In the genomic region with DNA sequence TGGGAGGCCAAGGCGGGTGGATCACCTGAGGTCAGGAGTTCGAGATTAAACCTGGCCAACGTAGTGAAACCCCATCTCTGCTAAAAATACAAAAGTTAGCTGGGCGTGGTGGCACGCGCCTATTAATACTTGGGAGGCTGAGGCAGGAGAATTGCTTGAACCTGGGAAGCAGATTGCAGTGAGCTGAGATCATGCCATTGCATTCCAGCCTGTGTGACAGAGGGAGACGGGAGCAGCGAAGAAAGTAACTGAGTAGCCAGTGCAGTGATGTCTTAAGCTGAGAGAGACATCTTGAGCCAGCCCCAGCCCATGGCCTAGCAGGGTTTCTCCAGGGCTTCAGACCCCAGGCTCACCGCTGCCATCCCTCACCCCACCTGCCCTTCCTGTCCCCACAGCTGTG, we compare ENCODE assay signal across 24 cellular contexts. TPM values are rescaled to one million over a fixed set of nuclear protein-coding genes. Genes with fewer than 3 reads are reported as not detected.
DNase-seq lines count a peak whose midpoint lies in the region; ATAC-seq, FAIRE-seq and TF ChIP-seq lines count a peak whose summit lies in the region.
"Had no signal": no experiment of that assay in that cellular context is flagged by ENCODE, and none has a peak within 500 bp of the region (broad histone marks: within the 10 kb centered on the region; RNA-seq: fewer than 3 reads in every experiment).

No MANE protein-coding gene starts in this region.

- H3K4me3 ChIP-seq in AG10803 (ENCODE audit: low read length) (no peak overlapping the region), K562 (no peak overlapping the region), mesenchymal stem cell (ENCODE audit: insufficient read depth in 1 of 2, low read depth in 1 of 2, low read length in 2 of 2) (no peak overlapping the region), suprapubic skin (no peak overlapping the region)
- H3K4me3 ChIP-seq: A549 had no signal

- H4K91ac ChIP-seq in mesenchymal stem cell (ENCODE audit: low read length) = no peak overlapping the region

- H3K18ac ChIP-seq in mesenchymal stem cell (ENCODE audit: low read depth in 1 of 2, low read length in 2 of 2) = no peak overlapping the region

- FAIRE-seq in K562 (lab: Jason Lieb, UNC) = no peak
- FAIRE-seq: A549, GM19239 had no signal

- in situ Hi-C loops in K562 (cut with MboI) = no loop called here

- TF ChIP-seq POLR2A in K562 (conservative IDR thresholded peaks at IDR 0.05) (no peak), suprapubic skin (IDR thresholded peaks at IDR 0.05) (no peak)

- TF ChIP-seq EP300 in K562 (IDR thresholded peaks at IDR 0.05; ENCODE audit: low read length) (no peak), suprapubic skin (IDR thresholded peaks at IDR 0.05) (no peak)

- H2BK15ac ChIP-seq in mesenchymal stem cell (ENCODE audit: low read depth, poor library complexity, severe bottlenecking) = no peak overlapping the region

- H2AFZ ChIP-seq in K562 (ENCODE audit: low read depth, low read length) = no peak overlapping the region
- H2AFZ ChIP-seq in mesenchymal stem cell (ENCODE audit: low read depth, low read length) = no peak overlapping the region

- no peaks in the 10 kb centered on the region for H3K79me1 ChIP-seq in mesenchymal stem cell (replicated peaks; ENCODE audit: low read length, poor library complexity, severe bottlenecking)

- peaks cover 17% of the 10 kb centered on the region for H4K20me1 ChIP-seq in K562 (replicated peaks; ENCODE audit: control insufficient read depth, insufficient read depth, low read length)

- no peaks in the 10 kb centered on the region for H3K79me2 ChIP-seq in K562 (ENCODE audit: control insufficient read depth, insufficient read depth, low read length)

- intact Hi-C loops in K562 (cut with micrococcal nuclease) = no loop called here

- no peak overlapping the region for H2BK5ac ChIP-seq in mesenchymal stem cell (ENCODE audit: low read depth, low read length, poor library complexity, severe bottlenecking)

- no peak overlapping the region for H3K4ac ChIP-seq in mesenchymal stem cell (ENCODE audit: low read depth in 1 of 2, low read length in 2 of 2)

- peak; percentile 31 for DNase-seq in AG10803 (ENCODE audit: low read depth)
- DNase-seq in EL = peak; percentile 41
- no peak for DNase-seq in K562 (ENCODE audit: extremely low read depth in 1 of 4, low spot score in 3 of 4)
- no peak for DNase-seq in mesenchymal stem cell
- no peak for DNase-seq in stimulated activated CD4-positive, alpha-beta T cell treated with anti-CD3 and anti-CD28 coated beads, Interleukin-4, amount 100 ng/mL, for 24 hours
- DNase-seq in inferior parietal cortex (ENCODE audit: extremely low spot score) = no peak
- DNase-seq in suprapubic skin (ENCODE audit: low spot score in 2 of 2) = no peak
- no peak for DNase-seq in GOT3 (lab: John Stamatoyannopoulos, UW)
- DNase-seq: DMS 273 treated with DMSO at 0.1 percent for 48 hours, DMS79 treated with DMSO at 0.1 percent for 48 hours, H7, Karpas-422, NCI-H1092, NCI-H1417 treated with DMSO at 0.1 percent for 48 hours, NCI-H1694 treated with DMSO at 0.1 percent for 48 hours, NCI-H2081, NCI-H2227 treated with DMSO at 0.1 percent for 48 hours, NCI-H526 treated with DMSO at 0.1 percent for 48 hours, RPMI8226, SHP77 had no signal

- H3K27me3 ChIP-seq in K562 (ENCODE audit: control insufficient read depth in 2 of 2, insufficient read depth in 2 of 2, low read length in 2 of 2) (peaks cover 4 to 41% of the 10 kb centered on the region in 2 experiments; a peak in 3 of 5 replicates), mesenchymal stem cell (ENCODE audit: control insufficient read depth in 1 of 2, insufficient read depth in 1 of 2, low read length in 2 of 2) (peaks cover 17 to 38% of the 10 kb centered on the region in 2 experiments), suprapubic skin (no peaks in the 10 kb centered on the region)

- H3K9me3 ChIP-seq in K562 (replicated peaks; ENCODE audit: control insufficient read depth, insufficient read depth, low read depth, low read length) (no peaks in the 10 kb centered on the region), mesenchymal stem cell (ENCODE audit: control insufficient read depth, low read length) (no peaks in the 10 kb centered on the region), suprapubic skin (no peaks in the 10 kb centered on the region)
- H3K9me3 ChIP-seq: A549 had no signal

- no peak overlapping the region for H3K4me2 ChIP-seq in K562 (ENCODE audit: insufficient read depth, low read length)
- no peak overlapping the region for H3K4me2 ChIP-seq in mesenchymal stem cell (ENCODE audit: low read length, poor library complexity, severe bottlenecking)
- H3K4me2 ChIP-seq: A549 had no signal

- CTCF ChIA-PET in K562 (lab: Yijun Ruan, JAX; ENCODE audit: low intra/inter-chr PET ratio) = no interaction called here

- POLR2A ChIA-PET in K562 (lab: Yijun Ruan, JAX) = interaction anchor here (0.5 to 2.1 kb wide), 8 partner anchors 9 to 126 kb away, joined by 3 to 8 read pairs (median 4); partner anchors contain the start of gene SMIM5

- no peak overlapping the region for H2BK120ac ChIP-seq in mesenchymal stem cell (ENCODE audit: low read depth, low read length)

- BruUV-seq in K562 (replicated peaks; lab: Mats Ljungman, UMichigan) = no TSS peak

- H3K23ac ChIP-seq in mesenchymal stem cell (ENCODE audit: low read length in 2 of 2) = no peak overlapping the region

- no peak for TF ChIP-seq RAD21 in K562 (CRISPR knock-in tag; conservative IDR thresholded peaks at IDR 0.05 in 1 of 2, IDR thresholded peaks at IDR 0.05 in 1 of 2)

- TF ChIP-seq CTCF in AG10803 (conservative IDR thresholded peaks at IDR 0.05; ENCODE audit: low read length) (no peak), K562 (IDR thresholded peaks at IDR 0.05 in 2 of 3, conservative IDR thresholded peaks at IDR 0.05 in 1 of 3; ENCODE audit: insufficient read depth in 2 of 3, low read depth in 1 of 3, low read length in 3 of 3) (no peak), suprapubic skin (IDR thresholded peaks at IDR 0.05) (no peak)

- H2AK5ac ChIP-seq in mesenchymal stem cell (ENCODE audit: low read length, severe bottlenecking) = peak overlapping the region; percentile 4

- no peaks in the 10 kb centered on the region for H3K9me1 ChIP-seq in K562 (ENCODE audit: control insufficient read depth, insufficient read depth, low read length)

- H2BK12ac ChIP-seq in mesenchymal stem cell (ENCODE audit: low read length in 2 of 2) = no peak overlapping the region

- no peak overlapping the region for H3K9ac ChIP-seq in K562 (ENCODE audit: insufficient read depth in 1 of 2, low read depth in 2 of 2, low read length in 2 of 2)
- no peak overlapping the region for H3K9ac ChIP-seq in mesenchymal stem cell (ENCODE audit: low read length)

- no peak overlapping the region for H3K14ac ChIP-seq in mesenchymal stem cell (ENCODE audit: low read length in 2 of 2)

- H3K27ac ChIP-seq in K562 (ENCODE audit: extremely low read depth, low read depth, low read length) = no peak overlapping the region
- H3K27ac ChIP-seq in mesenchymal stem cell (ENCODE audit: low read length, poor library complexity, severe bottlenecking) = no peak overlapping the region
- H3K27ac ChIP-seq in suprapubic skin = no peak overlapping the region
- H3K27ac ChIP-seq: A549, C4-2B had no signal

- ATAC-seq in K562 = no peak
- ATAC-seq: A549; CD8-positive, alpha-beta T cell had no signal

- 33% methylated on average over 9 of the region's 9 CpGs for WGBS in K562 (ENCODE audit: insufficient coverage, low coverage, missing lambda C conversion rate)
- 84% methylated on average over 8 of the region's 9 CpGs for WGBS in mesenchymal stem cell
- WGBS in suprapubic skin = 85% methylated on average over 9 of the region's 9 CpGs

- H3K36me3 ChIP-seq in K562 (ENCODE audit: control insufficient read depth, insufficient read depth, low read length) (no peaks in the 10 kb centered on the region), mesenchymal stem cell (ENCODE audit: control insufficient read depth in 1 of 2, insufficient read depth in 2 of 2, low read depth in 1 of 2, low read length in 2 of 2) (peaks cover 0 to 15% of the 10 kb centered on the region in 2 experiments), suprapubic skin (peaks cover 59% of the 10 kb centered on the region)

- H4K8ac ChIP-seq in mesenchymal stem cell (ENCODE audit: low read length) = no peak overlapping the region

- H3K4me1 ChIP-seq in K562 (replicated peaks in 1 of 2; ENCODE audit: control insufficient read depth in 2 of 2, insufficient read depth in 2 of 2, low read length in 2 of 2) (peaks cover 5 to 77% of the 10 kb centered on the region in 2 experiments; a peak in 4 of 5 replicates), mesenchymal stem cell (ENCODE audit: control insufficient read depth, insufficient read depth, low read depth, low read length) (peaks cover 17% of the 10 kb centered on the region), suprapubic skin (no peaks in the 10 kb centered on the region)
- H3K4me1 ChIP-seq: A549 had no signal

RNA-seq across cellular contexts. Expression of gene SMIM5, which starts 9.8 kb away (rescaled TPM):
- 0.16 TPM in 1 of 2 replicates, not detected in the other for total RNA-seq in K562 (2011; cell fraction: chromatin; rRNA removed; ENCODE audit: low replicate concordance)
- 0.13 TPM in 1 of 2 replicates, not detected in the other for total RNA-seq in K562 (2011; cell fraction: nucleolus; rRNA removed)
- not detected in 2 replicates for total RNA-seq in K562 (2011; cell fraction: nucleoplasm; rRNA removed)
- not detected in 2 replicates for total RNA-seq in K562 (2014; rRNA removed)
- total RNA-seq in K562 (2014; rRNA removed; fragmentation: Illumina TruSeq; extraction: Trizol) = not detected in 2 replicates
- not detected in 2 replicates for total RNA-seq in K562 (2015; rRNA removed; fragmentation: Illumina TruSeq; extraction: Trizol)
- not detected in 2 replicates for total RNA-seq in K562 (2021)
- polyA plus RNA-seq in K562 (2011; rRNA removed) = not detected in 2 replicates
- 0.04 TPM in 1 of 2 replicates, not detected in the other for polyA plus RNA-seq in K562 (2011; cell fraction: cytosol; rRNA removed)
- polyA plus RNA-seq in K562 (2011; cell fraction: nucleus; rRNA removed) = not detected in 2 replicates
- polyA plus RNA-seq in K562 (2012) = 0.14 and 0.17 TPM in 2 replicates
- not detected in 2 replicates for polyA plus RNA-seq in K562 (2014; fragmentation: Illumina TruSeq; extraction: Trizol)
- polyA plus RNA-seq in K562 (2014; fragmentation: Nextera tagmentation; extraction: Ambion mirVana) = not detected
- polyA plus RNA-seq in K562 (2014; rRNA removed) = 0.08 TPM in 1 of 2 replicates, not detected in the other
- polyA minus RNA-seq in K562 (2011; rRNA and poly(A)+ RNA removed) = not detected in 2 replicates
- not detected in 2 replicates for polyA minus RNA-seq in K562 (2011; cell fraction: cytosol; rRNA and poly(A)+ RNA removed)
- polyA minus RNA-seq in K562 (2011; cell fraction: nucleus; rRNA and poly(A)+ RNA removed) = not detected in 2 replicates
- 0.08 TPM for polyA plus RNA-seq in mesenchymal stem cell (2013, experiment 1 of 2)
- 0.04 TPM for polyA plus RNA-seq in mesenchymal stem cell (2013, experiment 2 of 2)
- 10 to 100 TPM in 2 of 4 donors, 1 to 10 TPM in 2; 1.7 to 11.8 (median 8.6) TPM for total RNA-seq in suprapubic skin
- total RNA-seq: H7 had no signal

RNA-seq across cellular contexts. Expression of gene MYO15B, which starts 35.8 kb away (rescaled TPM):
- 8.9 and 39.4 TPM in 2 replicates for total RNA-seq in K562 (2011; cell fraction: chromatin; rRNA removed; ENCODE audit: low replicate concordance)
- total RNA-seq in K562 (2011; cell fraction: nucleolus; rRNA removed) = 22.5 and 24.7 TPM in 2 replicates
- total RNA-seq in K562 (2011; cell fraction: nucleoplasm; rRNA removed) = 11.1 and 14.7 TPM in 2 replicates
- 0.05 and 0.24 TPM in 2 replicates for total RNA-seq in K562 (2014; rRNA removed)
- total RNA-seq in K562 (2014; rRNA removed; fragmentation: Illumina TruSeq; extraction: Trizol) = 1.2 TPM in 1 of 2 replicates, not detected in the other
- 0.83 TPM in 2 replicates for total RNA-seq in K562 (2015; rRNA removed; fragmentation: Illumina TruSeq; extraction: Trizol)
- total RNA-seq in K562 (2021) = 1.5 and 3.1 TPM in 2 replicates
- polyA plus RNA-seq in K562 (2011; rRNA removed) = 0.82 and 1.2 TPM in 2 replicates
- 0.39 and 0.49 TPM in 2 replicates for polyA plus RNA-seq in K562 (2011; cell fraction: cytosol; rRNA removed)
- 15.0 and 17.9 TPM in 2 replicates for polyA plus RNA-seq in K562 (2011; cell fraction: nucleus; rRNA removed)
- 1.2 and 10.8 TPM in 2 replicates for polyA plus RNA-seq in K562 (2012)
- 0.12 and 0.76 TPM in 2 replicates for polyA plus RNA-seq in K562 (2014; fragmentation: Illumina TruSeq; extraction: Trizol)
- not detected for polyA plus RNA-seq in K562 (2014; fragmentation: Nextera tagmentation; extraction: Ambion mirVana)
- polyA plus RNA-seq in K562 (2014; rRNA removed) = 0.98 and 1.5 TPM in 2 replicates
- polyA minus RNA-seq in K562 (2011; rRNA and poly(A)+ RNA removed) = 0.70 and 1.0 TPM in 2 replicates
- not detected in 2 replicates for polyA minus RNA-seq in K562 (2011; cell fraction: cytosol; rRNA and poly(A)+ RNA removed)
- 7.7 and 8.5 TPM in 2 replicates for polyA minus RNA-seq in K562 (2011; cell fraction: nucleus; rRNA and poly(A)+ RNA removed)
- polyA plus RNA-seq in mesenchymal stem cell (2013, experiment 1 of 2) = 2.6 TPM
- polyA plus RNA-seq in mesenchymal stem cell (2013, experiment 2 of 2) = 2.7 TPM
- total RNA-seq in suprapubic skin = 100 to 1,000 TPM in 1 of 4 donors, 10 to 100 TPM in 3; 28.4 to 126 (median 76.1) TPM

RNA-seq across cellular contexts. Expression of gene RECQL5, which starts 43.6 kb away (rescaled TPM):
- 97.0 and 197 TPM in 2 replicates for total RNA-seq in K562 (2011; cell fraction: chromatin; rRNA removed; ENCODE audit: low replicate concordance)
- 104 and 108 TPM in 2 replicates for total RNA-seq in K562 (2011; cell fraction: nucleolus; rRNA removed)
- 77.7 and 81.3 TPM in 2 replicates for total RNA-seq in K562 (2011; cell fraction: nucleoplasm; rRNA removed)
- total RNA-seq in K562 (2014; rRNA removed) (25.2 and 26.8 TPM in 2 replicates), K562 (2014; rRNA removed; fragmentation: Illumina TruSeq; extraction: Trizol) (12.3 and 14.5 TPM in 2 replicates), K562 (2015; rRNA removed; fragmentation: Illumina TruSeq; extraction: Trizol) (15.2 and 15.9 TPM in 2 replicates), K562 (2021) (34.8 and 35.7 TPM in 2 replicates), suprapubic skin (100 to 1,000 TPM in 1 of 4 donors, 10 to 100 TPM in 3; 35.3 to 129 (median 63.6) TPM)
- polyA plus RNA-seq in K562 (2011; rRNA removed) (16.4 and 20.4 TPM in 2 replicates), K562 (2014; fragmentation: Illumina TruSeq; extraction: Trizol) (23.1 and 27.9 TPM in 2 replicates), K562 (2014; fragmentation: Nextera tagmentation; extraction: Ambion mirVana) (1 to 10 TPM; 4.1 to 5.8 TPM), K562 (2014; rRNA removed) (23.1 and 27.1 TPM in 2 replicates)
- polyA plus RNA-seq in K562 (2011; cell fraction: cytosol; rRNA removed) = 10.3 and 14.7 TPM in 2 replicates
- 132 and 169 TPM in 2 replicates for polyA plus RNA-seq in K562 (2011; cell fraction: nucleus; rRNA removed)
- 19.7 and 37.0 TPM in 2 replicates for polyA plus RNA-seq in K562 (2012)
- 20.8 and 22.5 TPM in 2 replicates for polyA minus RNA-seq in K562 (2011; rRNA and poly(A)+ RNA removed)
- 11.2 and 20.5 TPM in 2 replicates for polyA minus RNA-seq in K562 (2011; cell fraction: cytosol; rRNA and poly(A)+ RNA removed)
- polyA minus RNA-seq in K562 (2011; cell fraction: nucleus; rRNA and poly(A)+ RNA removed) = 31.6 and 42.1 TPM in 2 replicates
- polyA plus RNA-seq in mesenchymal stem cell (2013, experiment 1 of 2) = 9.8 TPM
- 9.5 TPM for polyA plus RNA-seq in mesenchymal stem cell (2013, experiment 2 of 2)

RNA-seq across cellular contexts. Expression of gene SAP30BP, which starts 43.8 kb away (rescaled TPM):
- total RNA-seq in K562 (2011; cell fraction: chromatin; rRNA removed; ENCODE audit: low replicate concordance) = 143 and 213 TPM in 2 replicates
- total RNA-seq in K562 (2011; cell fraction: nucleolus; rRNA removed) = 100 and 111 TPM in 2 replicates
- 123 and 149 TPM in 2 replicates for total RNA-seq in K562 (2011; cell fraction: nucleoplasm; rRNA removed)
- total RNA-seq in K562 (2014; rRNA removed) (57.9 and 59.7 TPM in 2 replicates), K562 (2014; rRNA removed; fragmentation: Illumina TruSeq; extraction: Trizol) (45.3 and 51.8 TPM in 2 replicates), K562 (2015; rRNA removed; fragmentation: Illumina TruSeq; extraction: Trizol) (62.4 and 64.7 TPM in 2 replicates), K562 (2021) (60.6 and 71.7 TPM in 2 replicates), suprapubic skin (100 to 1,000 TPM in 1 of 4 donors, 10 to 100 TPM in 3; 67.0 to 104 (median 86.3) TPM)
- polyA plus RNA-seq in K562 (2011; rRNA removed) (69.3 and 70.7 TPM in 2 replicates), K562 (2014; fragmentation: Illumina TruSeq; extraction: Trizol) (90.8 and 91.7 TPM in 2 replicates), K562 (2014; fragmentation: Nextera tagmentation; extraction: Ambion mirVana) (100 to 1,000 TPM; 103 to 154 TPM), K562 (2014; rRNA removed) (67.8 and 86.4 TPM in 2 replicates)
- 58.9 and 85.2 TPM in 2 replicates for polyA plus RNA-seq in K562 (2011; cell fraction: cytosol; rRNA removed)
- 164 and 209 TPM in 2 replicates for polyA plus RNA-seq in K562 (2011; cell fraction: nucleus; rRNA removed)
- polyA plus RNA-seq in K562 (2012) = 49.6 and 51.6 TPM in 2 replicates
- polyA minus RNA-seq in K562 (2011; rRNA and poly(A)+ RNA removed) = 49.7 and 52.3 TPM in 2 replicates
- polyA minus RNA-seq in K562 (2011; cell fraction: cytosol; rRNA and poly(A)+ RNA removed) = 25.6 and 27.8 TPM in 2 replicates
- 44.7 and 59.0 TPM in 2 replicates for polyA minus RNA-seq in K562 (2011; cell fraction: nucleus; rRNA and poly(A)+ RNA removed)
- 68.5 TPM for polyA plus RNA-seq in mesenchymal stem cell (2013, experiment 1 of 2)
- polyA plus RNA-seq in mesenchymal stem cell (2013, experiment 2 of 2) = 71.8 TPM

Comparison
In these comparisons a context has a peak if more than half of its experiments do, and no peak if none do; other contexts are left out.
1. DNase-seq: peak in AG10803 (single experiment) and EL (single experiment); none in K562 (0 of 4), mesenchymal stem cell (single experiment), stimulated activated CD4-positive, alpha-beta T cell treated with anti-CD3 and anti-CD28 coated beads, Interleukin-4, amount 100 ng/mL, for 24 hours (single experiment), inferior parietal cortex (single experiment), suprapubic skin (0 of 2) and GOT3 (single experiment).